In genomic region chr14:24368562-24369252, GRCh38 we compare ENCODE assay signal across 8 cellular contexts. TPM values are rescaled to one million over a fixed set of nuclear protein-coding genes. Genes with fewer than 3 reads are reported as not detected.
A peak's percentile ranks its signal among the peaks of the same experiment; 100 is the strongest.
DNase-seq lines count a peak whose midpoint lies in the region; TF ChIP-seq lines count a peak whose summit lies in the region.

No MANE protein-coding gene starts in this region.

- intact Hi-C loops in MCF 10A (cut with micrococcal nuclease) = no loop called here

- no TSS peak for BruUV-seq in MCF 10A (replicated peaks; lab: Mats Ljungman, UMichigan)

- H3K27ac Mint-ChIP-seq in MCF 10A (ENCODE audit: low read depth, unreplicated experiment) = peak overlapping the region; percentile 63

- H3K36me3 Mint-ChIP-seq in MCF 10A (ENCODE audit: insufficient read depth, unreplicated experiment) = peaks cover 7% of the 10 kb centered on the region

- POLR2A ChIA-PET in MCF 10A (lab: Yijun Ruan, JAX) = no interaction called here

- DNase-seq in NCI-H187 (lab: John Stamatoyannopoulos, UW) = peak; percentile 35 to 75
- DNase-seq in NCI-H187 treated with DMSO at 0.1 percent for 48 hours (lab: John Stamatoyannopoulos, UW) = no peak
- peak; percentile 23 for DNase-seq in NCI-H526 treated with DMSO at 0.1 percent for 48 hours (lab: John Stamatoyannopoulos, UW)
- DNase-seq in MCF 10A (ENCODE audit: unreplicated experiment) = no peak
- peak; percentile 78 for DNase-seq in iPS-NIHi7 (ENCODE audit: extremely low spot score)
- DNase-seq in stimulated activated CD8-positive, alpha-beta memory T cell treated with anti-CD3 and anti-CD28 coated beads, Interleukin-4, amount 100 ng/mL, for 24 hours (ENCODE audit: low read depth) = peak; percentile 32
- DNase-seq in superior temporal gyrus (ENCODE audit: extremely low spot score) = no peak
- DNase-seq in NCI-H345 (lab: John Stamatoyannopoulos, UW) = no peak

- H3K27me3 Mint-ChIP-seq in MCF 10A (ENCODE audit: insufficient read depth, unreplicated experiment) = no peaks in the 10 kb centered on the region

- CTCF ChIA-PET in MCF 10A (lab: Yijun Ruan, JAX) = interaction anchor here (0.6 to 0.8 kb wide), 2 partner anchors 11 to 1806 kb away, joined by 3 read pairs; no protein-coding TSS in a partner anchor

- H3K4me1 Mint-ChIP-seq in MCF 10A (ENCODE audit: insufficient read depth, unreplicated experiment) = peaks cover 24% of the 10 kb centered on the region

- no peaks in the 10 kb centered on the region for H3K9me3 Mint-ChIP-seq in MCF 10A (ENCODE audit: unreplicated experiment)

- H3K4me3 Mint-ChIP-seq in MCF 10A (ENCODE audit: unreplicated experiment) = no peak overlapping the region

- TF ChIP-seq CTCF in MCF 10A (IDR thresholded peaks at IDR 0.05; ENCODE audit: unreplicated experiment) = no peak

RNA-seq across cellular contexts. Expression of gene NFATC4, which starts 0.7 kb away (rescaled TPM):
- total RNA-seq in MCF 10A (2022) = 0.23 and 1.7 TPM in 2 replicates

RNA-seq across cellular contexts. Expression of gene RIPK3, which starts 28.9 kb away (rescaled TPM):
- not detected in 2 replicates for total RNA-seq in MCF 10A (2022)

RNA-seq across cellular contexts. Expression of gene NYNRIN, which starts 30.1 kb away (rescaled TPM):
- not detected in 2 replicates for total RNA-seq in MCF 10A (2022)

RNA-seq across cellular contexts. Expression of gene ADCY4, which starts 33.8 kb away (rescaled TPM):
- not detected in 2 replicates for total RNA-seq in MCF 10A (2022)

RNA-seq across cellular contexts. Expression of gene LTB4R, which starts 57.4 kb away (rescaled TPM):
- total RNA-seq in MCF 10A (2022) = 15.8 and 19.9 TPM in 2 replicates

Comparison
In these comparisons a context has a peak if more than half of its experiments do, and no peak if none do; other contexts are left out.
1. DNase-seq: peak in NCI-H187 (2 of 2), NCI-H526 treated with DMSO at 0.1 percent for 48 hours (single experiment), iPS-NIHi7 (single experiment) and stimulated activated CD8-positive, alpha-beta memory T cell treated with anti-CD3 and anti-CD28 coated beads, Interleukin-4, amount 100 ng/mL, for 24 hours (single experiment); none in NCI-H187 treated with DMSO at 0.1 percent for 48 hours (single experiment), MCF 10A (single experiment), superior temporal gyrus (single experiment) and NCI-H345 (single experiment).